ENCODE assay signal across 17 cellular contexts in the genomic region with DNA sequence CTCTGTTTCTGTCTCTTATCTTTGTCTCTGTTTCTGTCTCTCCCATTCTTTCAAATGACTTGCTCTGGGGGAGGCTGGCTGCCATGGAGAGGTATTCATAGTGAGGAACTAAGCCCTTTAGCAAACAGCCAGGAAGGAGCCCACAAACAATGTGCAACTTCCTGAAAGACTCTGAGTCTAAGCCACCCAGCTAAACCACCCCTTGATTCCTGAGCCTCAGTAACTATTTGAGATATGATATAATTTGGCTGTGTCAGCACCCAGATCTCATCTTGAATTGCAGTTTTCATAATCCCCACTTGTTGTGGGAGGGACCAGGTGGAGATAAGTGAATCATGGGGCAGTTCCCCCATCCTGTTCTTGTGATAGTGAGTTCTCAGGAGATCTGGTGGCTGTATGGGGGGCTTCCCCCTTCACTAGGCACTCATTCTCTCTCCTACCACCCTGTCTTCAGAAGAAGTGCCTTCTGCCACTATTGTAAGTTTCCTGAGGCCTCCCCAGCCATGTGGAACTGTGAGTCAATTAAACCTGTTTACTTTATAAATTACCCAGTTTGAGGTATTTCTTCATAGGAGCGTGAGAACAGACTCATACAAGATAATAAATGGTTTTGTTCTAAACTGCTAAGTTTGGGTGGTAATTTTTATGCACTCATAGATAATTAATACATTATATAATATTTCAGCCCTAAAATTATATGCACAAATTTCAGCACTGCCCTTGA.
DNase-seq lines count a peak whose midpoint lies in the region; ATAC-seq and TF ChIP-seq lines count a peak whose summit lies in the region.
"Had no signal": no experiment of that assay in that cellular context is flagged by ENCODE, and none has a peak within 500 bp of the region (broad histone marks: within the 10 kb centered on the region; RNA-seq: fewer than 3 reads in every experiment).

No MANE protein-coding gene starts in this region.

- no peaks in the 10 kb centered on the region for H3K36me3 Mint-ChIP-seq in central memory CD8-positive, alpha-beta T cell (ENCODE audit: insufficient read depth)
- no peaks in the 10 kb centered on the region for H3K36me3 Mint-ChIP-seq in neural progenitor cell
- H3K36me3 Mint-ChIP-seq: activated naive CD8-positive, alpha-beta T cell had no signal

- H3K4me1 ChIP-seq in neural progenitor cell: peaks cover 10% of the 10 kb centered on the region
- H3K4me1 ChIP-seq: breast epithelium had no signal

- H2AFZ ChIP-seq in neural progenitor cell (replicated peaks): peak overlapping the region; percentile 0

- H3K9ac ChIP-seq in neural progenitor cell: no peak overlapping the region

- TF ChIP-seq CTCF in neural progenitor cell (IDR thresholded peaks at IDR 0.05) (no peak), coronary artery (IDR thresholded peaks at IDR 0.05) (no peak)

- H3K4me3 Mint-ChIP-seq in central memory CD8-positive, alpha-beta T cell: no peak overlapping the region
- no peak overlapping the region for H3K4me3 Mint-ChIP-seq in neural progenitor cell
- H3K4me3 Mint-ChIP-seq: activated naive CD8-positive, alpha-beta T cell; activated T-cell treated with anti-CD3 and anti-CD28 coated beads, Interleukin-2, amount 50 U/mL, for 24 hours had no signal

- no peaks in the 10 kb centered on the region for H3K9me3 Mint-ChIP-seq in central memory CD8-positive, alpha-beta T cell
- H3K9me3 Mint-ChIP-seq in neural progenitor cell: no peaks in the 10 kb centered on the region
- H3K9me3 Mint-ChIP-seq: activated T-cell treated with anti-CD3 and anti-CD28 coated beads, Interleukin-2, amount 50 U/mL, for 24 hours had no signal

- peak; percentile 13 for DNase-seq in HT1080 (ENCODE audit: low read depth)
- peak; percentile 2 for DNase-seq in NOMO-1 treated with dmso at 0.1 percent for 144 hours (lab: John Stamatoyannopoulos, UW; ENCODE audit: unreplicated experiment)
- no peak for DNase-seq in central memory CD8-positive, alpha-beta T cell (ENCODE audit: low spot score in 2 of 2)
- peak; percentile 55 for DNase-seq in neural progenitor cell (ENCODE audit: low spot score)
- no peak for DNase-seq in hypothalamus (lab: John Stamatoyannopoulos, UW)
- DNase-seq in LoVo (ENCODE audit: low spot score): no peak
- DNase-seq in coronary artery (ENCODE audit: low spot score): no peak
- DNase-seq: activated CD4-positive, alpha-beta T cell treated with anti-CD3 and anti-CD28 coated beads, Interleukin-2, amount 50 U/mL, for 1 hour; activated T-cell treated with anti-CD3 and anti-CD28 coated beads, Interleukin-2, amount 50 U/mL, for 24 hours; effector memory CD4-positive, alpha-beta T cell; foreskin melanocyte; mammary epithelial cell; NK-92 treated with Interleukin-12 subunit alpha and Interleukin-12 subunit beta, amount 100 ng/mL, for 24 hours; retina had no signal

- ATAC-seq in central memory CD8-positive, alpha-beta T cell (replicated peaks; ENCODE audit: extremely low read depth, poor library complexity, severe bottlenecking): peak; percentile 10

- no peaks in the 10 kb centered on the region for H4K20me1 ChIP-seq in neural progenitor cell (ENCODE audit: low read depth)

- no peaks in the 10 kb centered on the region for H3K27me3 Mint-ChIP-seq in central memory CD8-positive, alpha-beta T cell
- no peaks in the 10 kb centered on the region for H3K27me3 Mint-ChIP-seq in neural progenitor cell (ENCODE audit: insufficient read depth, low read depth)
- H3K27me3 Mint-ChIP-seq: activated naive CD8-positive, alpha-beta T cell; activated T-cell treated with anti-CD3 and anti-CD28 coated beads, Interleukin-2, amount 50 U/mL, for 24 hours had no signal

- H3K9me3 ChIP-seq in neural progenitor cell (ENCODE audit: low read depth): no peaks in the 10 kb centered on the region
- H3K9me3 ChIP-seq: breast epithelium, SJCRH30 had no signal

- H3F3A ChIP-seq in neural progenitor cell (ENCODE audit: low read depth): no peaks in the 10 kb centered on the region

- H3K27ac Mint-ChIP-seq in central memory CD8-positive, alpha-beta T cell (ENCODE audit: low read depth): no peak overlapping the region
- no peak overlapping the region for H3K27ac Mint-ChIP-seq in neural progenitor cell
- H3K27ac Mint-ChIP-seq: activated naive CD8-positive, alpha-beta T cell; activated T-cell treated with anti-CD3 and anti-CD28 coated beads, Interleukin-2, amount 50 U/mL, for 24 hours had no signal

- no peaks in the 10 kb centered on the region for H3K4me1 Mint-ChIP-seq in central memory CD8-positive, alpha-beta T cell
- peaks cover 3% of the 10 kb centered on the region for H3K4me1 Mint-ChIP-seq in neural progenitor cell

- H3K27me3 ChIP-seq in neural progenitor cell: no peaks in the 10 kb centered on the region
- H3K27me3 ChIP-seq: breast epithelium, SJCRH30 had no signal

- H3K27ac ChIP-seq in neural progenitor cell: no peak overlapping the region
- H3K27ac ChIP-seq in coronary artery: no peak overlapping the region
- H3K27ac ChIP-seq: breast epithelium, SJCRH30 had no signal

- H3K4me3 ChIP-seq in neural progenitor cell (no peak overlapping the region), coronary artery (no peak overlapping the region)
- H3K4me3 ChIP-seq: breast epithelium, SJCRH30 had no signal

- H3K4me2 ChIP-seq in neural progenitor cell: no peak overlapping the region

- H3K36me3 ChIP-seq in neural progenitor cell: no peaks in the 10 kb centered on the region
- H3K36me3 ChIP-seq: breast epithelium, SJCRH30 had no signal

- no peaks in the 10 kb centered on the region for H3K79me2 ChIP-seq in neural progenitor cell (ENCODE audit: low read depth)

Comparison
In these comparisons a context has a peak if more than half of its experiments do, and no peak if none do; other contexts are left out.
1. DNase-seq: peak in HT1080 (single experiment), NOMO-1 treated with dmso at 0.1 percent for 144 hours (single experiment) and neural progenitor cell (single experiment); none in central memory CD8-positive, alpha-beta T cell (0 of 2), hypothalamus (0 of 51), LoVo (single experiment) and coronary artery (single experiment).